ENCODE assay signal across 2 cellular contexts in the genomic region with DNA sequence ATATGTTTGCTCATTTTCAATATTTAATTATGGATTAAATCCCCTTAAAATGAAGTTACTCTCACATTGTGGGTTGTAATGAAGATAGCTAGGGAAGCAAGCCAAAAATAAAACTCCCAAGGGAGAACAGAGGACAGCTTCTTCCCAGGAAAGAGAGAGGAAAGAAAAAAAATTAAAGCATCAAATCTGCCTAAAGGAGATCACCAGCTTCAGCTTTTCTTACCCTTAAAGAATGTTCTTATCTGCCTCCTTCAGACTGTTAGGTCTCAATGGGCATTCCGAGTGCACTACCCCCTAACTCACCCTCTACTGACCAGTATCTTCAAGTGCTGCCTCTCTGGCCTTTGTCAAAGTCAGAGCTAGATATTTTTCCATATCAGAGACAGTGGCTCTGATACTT.
TF ChIP-seq lines count a peak whose summit lies in the region.

No MANE protein-coding gene starts in this region.

TF ChIP-seq in SK-N-SH treated with all-trans-retinoic acid at 6 μM for 48 hours, 23 proteins besides CTCF, POLR2A, EP300 and RAD21 (continued from another document):
- TF ChIP-seq, protein P1, sequence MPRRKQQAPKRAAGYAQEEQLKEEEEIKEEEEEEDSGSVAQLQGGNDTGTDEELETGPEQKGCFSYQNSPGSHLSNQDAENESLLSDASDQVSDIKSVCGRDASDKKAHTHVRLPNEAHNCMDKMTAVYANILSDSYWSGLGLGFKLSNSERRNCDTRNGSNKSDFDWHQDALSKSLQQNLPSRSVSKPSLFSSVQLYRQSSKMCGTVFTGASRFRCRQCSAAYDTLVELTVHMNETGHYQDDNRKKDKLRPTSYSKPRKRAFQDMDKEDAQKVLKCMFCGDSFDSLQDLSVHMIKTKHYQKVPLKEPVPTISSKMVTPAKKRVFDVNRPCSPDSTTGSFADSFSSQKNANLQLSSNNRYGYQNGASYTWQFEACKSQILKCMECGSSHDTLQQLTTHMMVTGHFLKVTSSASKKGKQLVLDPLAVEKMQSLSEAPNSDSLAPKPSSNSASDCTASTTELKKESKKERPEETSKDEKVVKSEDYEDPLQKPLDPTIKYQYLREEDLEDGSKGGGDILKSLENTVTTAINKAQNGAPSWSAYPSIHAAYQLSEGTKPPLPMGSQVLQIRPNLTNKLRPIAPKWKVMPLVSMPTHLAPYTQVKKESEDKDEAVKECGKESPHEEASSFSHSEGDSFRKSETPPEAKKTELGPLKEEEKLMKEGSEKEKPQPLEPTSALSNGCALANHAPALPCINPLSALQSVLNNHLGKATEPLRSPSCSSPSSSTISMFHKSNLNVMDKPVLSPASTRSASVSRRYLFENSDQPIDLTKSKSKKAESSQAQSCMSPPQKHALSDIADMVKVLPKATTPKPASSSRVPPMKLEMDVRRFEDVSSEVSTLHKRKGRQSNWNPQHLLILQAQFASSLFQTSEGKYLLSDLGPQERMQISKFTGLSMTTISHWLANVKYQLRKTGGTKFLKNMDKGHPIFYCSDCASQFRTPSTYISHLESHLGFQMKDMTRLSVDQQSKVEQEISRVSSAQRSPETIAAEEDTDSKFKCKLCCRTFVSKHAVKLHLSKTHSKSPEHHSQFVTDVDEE (CRISPR knock-in tag; IDR thresholded peaks at IDR 0.05): 0 out of 2 replicates have a peak, but pooled peaks have one; percentile 32
- TF ChIP-seq OSR1 (CRISPR knock-in tag; IDR thresholded peaks at IDR 0.05): no peak
- TF ChIP-seq ESRRG (CRISPR knock-in tag; IDR thresholded peaks at IDR 0.05): 0 out of 2 replicates have a peak, but pooled peaks have one; percentile 67
- TF ChIP-seq ISL1 (CRISPR knock-in tag; IDR thresholded peaks at IDR 0.05): peak; percentile 89
- TF ChIP-seq, protein P2, sequence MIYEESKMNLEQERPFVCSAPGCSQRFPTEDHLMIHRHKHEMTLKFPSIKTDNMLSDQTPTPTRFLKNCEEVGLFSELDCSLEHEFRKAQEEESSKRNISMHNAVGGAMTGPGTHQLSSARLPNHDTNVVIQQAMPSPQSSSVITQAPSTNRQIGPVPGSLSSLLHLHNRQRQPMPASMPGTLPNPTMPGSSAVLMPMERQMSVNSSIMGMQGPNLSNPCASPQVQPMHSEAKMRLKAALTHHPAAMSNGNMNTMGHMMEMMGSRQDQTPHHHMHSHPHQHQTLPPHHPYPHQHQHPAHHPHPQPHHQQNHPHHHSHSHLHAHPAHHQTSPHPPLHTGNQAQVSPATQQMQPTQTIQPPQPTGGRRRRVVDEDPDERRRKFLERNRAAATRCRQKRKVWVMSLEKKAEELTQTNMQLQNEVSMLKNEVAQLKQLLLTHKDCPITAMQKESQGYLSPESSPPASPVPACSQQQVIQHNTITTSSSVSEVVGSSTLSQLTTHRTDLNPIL (CRISPR knock-in tag; IDR thresholded peaks at IDR 0.05; ENCODE audit: low read depth): peak; percentile 45; the same call in 1 of the 2 replicates
- TF ChIP-seq ZNF8 (CRISPR knock-in tag; IDR thresholded peaks at IDR 0.05): no peak

TF ChIP-seq in SK-N-SH, 30 proteins besides CTCF, POLR2A, EP300 and RAD21 (continued from another document):
- TF ChIP-seq, protein P3, sequence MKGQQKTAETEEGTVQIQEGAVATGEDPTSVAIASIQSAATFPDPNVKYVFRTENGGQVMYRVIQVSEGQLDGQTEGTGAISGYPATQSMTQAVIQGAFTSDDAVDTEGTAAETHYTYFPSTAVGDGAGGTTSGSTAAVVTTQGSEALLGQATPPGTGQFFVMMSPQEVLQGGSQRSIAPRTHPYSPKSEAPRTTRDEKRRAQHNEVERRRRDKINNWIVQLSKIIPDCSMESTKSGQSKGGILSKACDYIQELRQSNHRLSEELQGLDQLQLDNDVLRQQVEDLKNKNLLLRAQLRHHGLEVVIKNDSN (IDR thresholded peaks at IDR 0.05; ENCODE audit: borderline replicate concordance, low read depth): no peak
- TF ChIP-seq TAF1 (IDR thresholded peaks at IDR 0.05; ENCODE audit: borderline replicate concordance, low read depth, low read length): no peak
- no peak for TF ChIP-seq CHD2 (IDR thresholded peaks at IDR 0.05; ENCODE audit: low read length, partially characterized antibody)
- TF ChIP-seq SMC3 (IDR thresholded peaks at IDR 0.05; ENCODE audit: low read depth, low read length): no peak
- no peak for TF ChIP-seq FOSL2 (IDR thresholded peaks at IDR 0.05; ENCODE audit: borderline replicate concordance, low read depth)
- TF ChIP-seq FOXJ3 (CRISPR knock-in tag; IDR thresholded peaks at IDR 0.05): no peak
- TF ChIP-seq TCF12 (IDR thresholded peaks at IDR 0.05): no peak
- no peak for TF ChIP-seq POLR2AphosphoS5 (IDR thresholded peaks at IDR 0.05; ENCODE audit: low read depth, low read length)
